Comparison of ENCODE assay signal across 33 cellular contexts in genomic region chr4:140799686-140800225, GRCh38. TPM values are rescaled to one million over a fixed set of nuclear protein-coding genes. Genes with fewer than 3 reads are reported as not detected.
A peak's percentile ranks its signal among the peaks of the same experiment; 100 is the strongest.
DNase-seq lines count a peak whose midpoint lies in the region; ATAC-seq, FAIRE-seq and TF ChIP-seq lines count a peak whose summit lies in the region.
"Had no signal": no experiment of that assay in that cellular context is flagged by ENCODE, and none has a peak within 500 bp of the region (broad histone marks: within the 10 kb centered on the region; RNA-seq: fewer than 3 reads in every experiment).

No MANE protein-coding gene starts in this region.

- H3K4me3 ChIP-seq in lower leg skin (ENCODE audit: low read depth, poor library complexity, severe bottlenecking): no peak overlapping the region
- H3K4me3 ChIP-seq: dorsolateral prefrontal cortex, HAP-1, heart left ventricle, left ventricle myocardium inferior, Peyer's patch, stomach, thyroid gland, uterus had no signal

- peak overlapping the region in 5 of 8 donors; percentile 3 to 66 (median 10) for H3K4me3 Mint-ChIP-seq in naive B cell
- H3K4me3 Mint-ChIP-seq: activated CD4-positive, alpha-beta memory T cell treated with anti-CD3 and anti-CD28 coated beads, Interleukin-2, amount 10 ng/mL, durations not matched to agents 7 days and 5 days; activated naive CD4-positive, alpha-beta T cell treated with anti-CD3 and anti-CD28 coated beads, Interleukin-2, amount 10 ng/mL, durations not matched to agents 7 days and 5 days; activated T-helper 1 cell treated with anti-CD3 and anti-CD28 coated beads, Interleukin-12 subunit alpha, Interleukin-12 subunit beta, Interleukin-2, Interleukin-4 antibody, amounts not matched to agents 30 ng/mL and 10 ng/mL and 1 ng/mL, durations not matched to agents 14 hours and 24 hours and 36 hours; brain; mesothelial cell of epicardium; T-helper 17 cell had no signal

- TF ChIP-seq CTCF in lower leg skin (IDR thresholded peaks at IDR 0.05): no peak
- TF ChIP-seq CTCF in GM13976 (IDR thresholded peaks at IDR 0.05; ENCODE audit: borderline replicate concordance, control extremely low read depth, extremely low read depth, insufficient read depth, missing control alignments): no peak

- no peaks in the 10 kb centered on the region for H3K27me3 Mint-ChIP-seq in naive B cell
- H3K27me3 Mint-ChIP-seq: activated CD4-positive, alpha-beta memory T cell treated with anti-CD3 and anti-CD28 coated beads, Interleukin-2, amount 10 ng/mL, durations not matched to agents 7 days and 5 days; activated naive CD4-positive, alpha-beta T cell treated with anti-CD3 and anti-CD28 coated beads, Interleukin-2, amount 10 ng/mL, durations not matched to agents 7 days and 5 days; brain had no signal

- ATAC-seq in HG02870 (IDR thresholded peaks at IDR 0.05; ENCODE audit: unreplicated experiment) (peak; percentile 43), naive B cell (ENCODE audit: low read depth in 2 of 2) (no peak)
- ATAC-seq: T-helper 17 cell had no signal

- TF ChIP-seq POLR2A in GM12891 (IDR thresholded peaks at IDR 0.05; ENCODE audit: low read depth, low read length) (no peak), lower leg skin (IDR thresholded peaks at IDR 0.05) (no peak)

- FAIRE-seq in GM12891 (lab: Jason Lieb, UNC): peak; percentile 5
- FAIRE-seq: keratinocyte, small intestine had no signal

- H3K36me3 Mint-ChIP-seq in naive B cell: no peaks in the 10 kb centered on the region
- H3K36me3 Mint-ChIP-seq: activated naive CD4-positive, alpha-beta T cell treated with anti-CD3 and anti-CD28 coated beads, Interleukin-2, amount 10 ng/mL, durations not matched to agents 7 days and 5 days; brain; mesothelial cell of epicardium had no signal

- intact Hi-C loops in lower leg skin (cut with DNase I; ENCODE audit: low total_unique reads): no loop called here

- H3K27ac Mint-ChIP-seq in naive B cell: peak overlapping the region; percentile 1 to 61 (median 34)
- H3K27ac Mint-ChIP-seq: activated CD4-positive, alpha-beta memory T cell treated with anti-CD3 and anti-CD28 coated beads, Interleukin-2, amount 10 ng/mL, durations not matched to agents 7 days and 5 days; activated naive CD4-positive, alpha-beta T cell treated with anti-CD3 and anti-CD28 coated beads, Interleukin-2, amount 10 ng/mL, durations not matched to agents 7 days and 5 days; activated T-helper 1 cell treated with anti-CD3 and anti-CD28 coated beads, Interleukin-12 subunit alpha, Interleukin-12 subunit beta, Interleukin-2, Interleukin-4 antibody, amounts not matched to agents 30 ng/mL and 10 ng/mL and 1 ng/mL, durations not matched to agents 14 hours and 24 hours and 36 hours; brain; mesothelial cell of epicardium; T-helper 17 cell had no signal

- H3K9me3 Mint-ChIP-seq in naive B cell: peaks cover 0 to 5% (median 2%) of the 10 kb centered on the region in 7 donors
- H3K9me3 Mint-ChIP-seq: activated CD4-positive, alpha-beta memory T cell treated with anti-CD3 and anti-CD28 coated beads, Interleukin-2, amount 10 ng/mL, durations not matched to agents 7 days and 5 days; activated naive CD4-positive, alpha-beta T cell treated with anti-CD3 and anti-CD28 coated beads, Interleukin-2, amount 10 ng/mL, durations not matched to agents 7 days and 5 days; activated T-helper 1 cell treated with anti-CD3 and anti-CD28 coated beads, Interleukin-12 subunit alpha, Interleukin-12 subunit beta, Interleukin-2, Interleukin-4 antibody, amounts not matched to agents 30 ng/mL and 10 ng/mL and 1 ng/mL, durations not matched to agents 14 hours and 24 hours and 36 hours; mesothelial cell of epicardium had no signal

- 67 to 72% methylated on average over 5 of the region's 5 CpGs for WGBS in lower leg skin, 2 donors

- in situ Hi-C loops in GM13976 (cut with MboI; ENCODE audit: low sequenced_read_pairs, unreplicated experiment): no loop called here

- DNase-seq in GM12891 (ENCODE audit: insufficient read length, low spot score): no peak
- DNase-seq in NCI-H82 (lab: John Stamatoyannopoulos, UW): peak; percentile 57
- DNase-seq in naive B cell: no peak
- no peak for DNase-seq in lower leg skin (ENCODE audit: low spot score in 2 of 2)
- no peak for DNase-seq in mesenteric fat pad (ENCODE audit: low spot score)
- DNase-seq in GM13976 (ENCODE audit: low spot score): no peak
- DNase-seq: activated CD4-positive, alpha-beta memory T cell treated with anti-CD3 and anti-CD28 coated beads, Interleukin-2, amount 10 ng/mL, durations not matched to agents 7 days and 5 days; activated CD4-positive, alpha-beta T cell treated with anti-CD3 and anti-CD28 coated beads for 1 hour; activated CD8-positive, alpha-beta memory T cell treated with anti-CD3 and anti-CD28 coated beads, Interleukin-2, amount 50 U/mL, for 48 hours; activated naive CD4-positive, alpha-beta T cell treated with anti-CD3 and anti-CD28 coated beads, Interleukin-2, amount 10 ng/mL, durations not matched to agents 7 days and 5 days; COR-L47; DMS79 treated with DMSO at 0.1 percent for 48 hours; dorsolateral prefrontal cortex; foreskin melanocyte; GDM1; heart left ventricle; IMR-90; left ventricle myocardium inferior; NCI-H1048; NCI-H1694; Peyer's patch; SHP77; small intestine; stomach; T-helper 17 cell; thyroid gland; uterus had no signal

- H3K4me1 Mint-ChIP-seq in naive B cell: peaks cover 53 to 92% (median 66%) of the 10 kb centered on the region in 3 donors
- H3K4me1 Mint-ChIP-seq: activated CD4-positive, alpha-beta memory T cell treated with anti-CD3 and anti-CD28 coated beads, Interleukin-2, amount 10 ng/mL, durations not matched to agents 7 days and 5 days; activated naive CD4-positive, alpha-beta T cell treated with anti-CD3 and anti-CD28 coated beads, Interleukin-2, amount 10 ng/mL, durations not matched to agents 7 days and 5 days; brain; mesothelial cell of epicardium; T-helper 17 cell had no signal

TF ChIP-seq in GM12891, 5 proteins besides CTCF, POLR2A, EP300 and RAD21:
- no peak for TF ChIP-seq POU2F2 (IDR thresholded peaks at IDR 0.05; ENCODE audit: low read depth, low read length)
- TF ChIP-seq PAX5 (IDR thresholded peaks at IDR 0.05; ENCODE audit: insufficient read depth, low read length, severe bottlenecking): no peak
- no peak for TF ChIP-seq TAF1 (IDR thresholded peaks at IDR 0.05; ENCODE audit: low read depth, low read length)
- TF ChIP-seq SPI1 (IDR thresholded peaks at IDR 0.05; ENCODE audit: low read depth, low read length): no peak
- no peak for TF ChIP-seq POLR2AphosphoS5 (IDR thresholded peaks at IDR 0.05; ENCODE audit: low read depth, low read length)

RNA-seq across cellular contexts. Expression of gene TBC1D9, which starts 43.6 kb away (rescaled TPM):
- 3.1 TPM for polyA plus RNA-seq in GM12891 (2012; ENCODE audit: low read depth, missing spikeins)
- 10 to 100 TPM in 5 of 6 donors, 1 to 10 TPM in 1; 4.4 to 38.9 (median 21.2) TPM for polyA plus RNA-seq in naive B cell (ENCODE audit: low read depth in 6 of 6)
- total RNA-seq in lower leg skin (10 to 100 TPM in 1 of 4 donors, 1 to 10 TPM in 3; 5.7 to 13.0 (median 7.3) TPM), mesenteric fat pad (55.5 TPM)
- total RNA-seq: activated T-helper 1 cell treated with anti-CD3 and anti-CD28 coated beads, Interleukin-12 subunit alpha, Interleukin-12 subunit beta, Interleukin-2, Interleukin-4 antibody, amounts not matched to agents 30 ng/mL and 10 ng/mL and 1 ng/mL, durations not matched to agents 14 hours and 24 hours and 36 hours had no signal
